In the genomic region with DNA sequence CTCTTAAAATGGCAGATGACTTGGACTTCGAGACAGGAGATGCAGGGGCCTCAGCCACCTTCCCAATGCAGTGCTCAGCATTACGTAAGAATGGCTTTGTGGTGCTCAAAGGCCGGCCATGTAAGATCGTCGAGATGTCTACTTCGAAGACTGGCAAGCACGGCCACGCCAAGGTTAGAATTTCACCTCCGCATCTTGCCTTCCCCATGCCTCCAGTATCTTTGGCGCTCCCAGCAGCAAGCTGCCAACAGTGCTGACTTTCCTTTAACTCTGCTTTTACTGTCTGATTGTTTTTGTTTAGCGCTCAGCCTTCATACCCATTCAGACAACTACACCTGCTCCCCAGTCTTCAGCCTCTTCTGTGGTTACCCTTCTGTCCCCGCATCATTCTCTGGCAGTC, we compare ENCODE assay signal across 9 cellular contexts. TPM values are rescaled to one million over a fixed set of nuclear protein-coding genes. Genes with fewer than 3 reads are reported as not detected.
DNase-seq lines count a peak whose midpoint lies in the region; ATAC-seq, FAIRE-seq and TF ChIP-seq lines count a peak whose summit lies in the region.
"Had no signal": no experiment of that assay in that cellular context is flagged by ENCODE, and none has a peak within 500 bp of the region (broad histone marks: within the 10 kb centered on the region; RNA-seq: fewer than 3 reads in every experiment).

No MANE protein-coding gene starts in this region.

- no peaks in the 10 kb centered on the region for H3K9me3 ChIP-seq in esophagus (ENCODE audit: control insufficient read depth in 2 of 2, insufficient read depth in 1 of 2, low read depth in 1 of 2, low read length in 1 of 2)
- no peaks in the 10 kb centered on the region for H3K9me3 ChIP-seq in gastrocnemius medialis

- H3K4me3 ChIP-seq in esophagus (ENCODE audit: low read depth in 1 of 2, low read length in 2 of 2), result peak overlapping the region in 1 of 2 donors; percentile 94
- H3K4me3 ChIP-seq in gastrocnemius medialis, result peak overlapping the region in 3 of 4 donors; percentile 79 to 85 (median 84)

- no peak for DNase-seq in GM12892 (ENCODE audit: insufficient read length)
- no peak for DNase-seq in RWPE1 (ENCODE audit: low spot score)
- no peak for DNase-seq in gastrocnemius medialis
- no peak for DNase-seq in NCI-H2081 (lab: John Stamatoyannopoulos, UW)
- DNase-seq in caudate nucleus (lab: John Stamatoyannopoulos, UW), result no peak

- in situ Hi-C loops in gastrocnemius medialis (cut with MboI; ENCODE audit: low sequenced_read_pairs in 4 of 4), result loop anchor here in 1 of 4 donors (10.0 kb wide), 1 partner anchor 55 kb away; a partner anchor contains a TSS

- CTCF ChIA-PET in RWPE1 (lab: Yijun Ruan, JAX), result interaction anchor here (0.6 to 1.3 kb wide), 2 partner anchors 17 to 258 kb away, joined by 3 to 6 read pairs; no protein-coding TSS in a partner anchor

- TF ChIP-seq POLR2A in GM12892 (IDR thresholded peaks at IDR 0.05; ENCODE audit: low read depth, low read length), result 0 out of 2 replicates have a peak, but pooled peaks have one; percentile 31
- no peak for TF ChIP-seq POLR2A in gastrocnemius medialis (IDR thresholded peaks at IDR 0.05)

- H3K4me1 ChIP-seq in esophagus (ENCODE audit: control insufficient read depth in 2 of 2, insufficient read depth in 2 of 2, low read length in 1 of 2) (peaks cover 2 to 11% of the 10 kb centered on the region in 2 donors), gastrocnemius medialis (peaks cover 51 to 52% of the 10 kb centered on the region in 2 donors)

- no peak for ATAC-seq in gastrocnemius medialis
- ATAC-seq in GM19023 (IDR thresholded peaks at IDR 0.05; ENCODE audit: unreplicated experiment), result no peak
- ATAC-seq in HG02884 (IDR thresholded peaks at IDR 0.05; ENCODE audit: unreplicated experiment), result no peak

- H3K27me3 ChIP-seq in esophagus (ENCODE audit: control insufficient read depth in 1 of 2, insufficient read depth in 2 of 2, low read length in 2 of 2) (no peaks in the 10 kb centered on the region), gastrocnemius medialis (no peaks in the 10 kb centered on the region)

- POLR2A ChIA-PET in RWPE1 (lab: Yijun Ruan, JAX; ENCODE audit: low non-redundant PET), result interaction anchor here (0.6 to 0.8 kb wide), 3 partner anchors 40 to 598 kb away, joined by 3 to 7 read pairs (median 4); no protein-coding TSS in a partner anchor

- TF ChIP-seq CTCF in RWPE1 (conservative IDR thresholded peaks at IDR 0.05; ENCODE audit: low read depth) (no peak), gastrocnemius medialis (IDR thresholded peaks at IDR 0.05 in 4 of 5, conservative IDR thresholded peaks at IDR 0.05 in 1 of 5) (no peak)

- 74 to 84% methylated on average over 12 of the region's 12 CpGs for WGBS in esophagus, 2 donors

- H3K36me3 ChIP-seq in esophagus (ENCODE audit: control insufficient read depth in 2 of 2, insufficient read depth in 2 of 2, low read length in 1 of 2) (peaks cover 19 to 29% of the 10 kb centered on the region in 2 donors), gastrocnemius medialis (peaks cover 4 to 47% of the 10 kb centered on the region in 2 donors)

- intact Hi-C loops in gastrocnemius medialis (cut with DNase I; ENCODE audit: low total_unique reads), result loop anchor here (5.0 to 10.0 kb wide), 2 partner anchors 37 to 535 kb away; no protein-coding TSS in a partner anchor

- no peak for FAIRE-seq in GM12892 (lab: Jason Lieb, UNC)
- FAIRE-seq: colon had no signal

- H3K27ac ChIP-seq in RWPE1 (peak overlapping the region; percentile 98), esophagus (ENCODE audit: low read depth in 2 of 2, low read length in 1 of 2) (peak overlapping the region; percentile 100), gastrocnemius medialis (peak overlapping the region; percentile 93 to 99 (median 98)), caudate nucleus (ENCODE audit: low read depth, low read length) (no peak overlapping the region)

RNA-seq across cellular contexts. Expression of a gene that starts 2.2 kb away (rescaled TPM):
- 765 TPM for polyA plus RNA-seq in GM12892 (2012; ENCODE audit: missing spikeins)
- 100 to 1,000 TPM; 597 to 599 TPM for polyA plus RNA-seq in esophagus
- total RNA-seq in gastrocnemius medialis, result 100 to 1,000 TPM; 115 to 384 (median 273) TPM

RNA-seq across cellular contexts. Expression of a gene that starts 5.5 kb away (rescaled TPM):
- 32.7 TPM for polyA plus RNA-seq in GM12892 (2012; ENCODE audit: missing spikeins)
- 10 to 100 TPM; 54.5 to 56.5 TPM for polyA plus RNA-seq in esophagus
- total RNA-seq in gastrocnemius medialis, result 100 to 1,000 TPM; 135 to 240 (median 169) TPM

RNA-seq across cellular contexts. Expression of a gene that starts 15.2 kb away (rescaled TPM):
- polyA plus RNA-seq in GM12892 (2012; ENCODE audit: missing spikeins), result not detected
- polyA plus RNA-seq in esophagus, result 10 to 100 TPM in 1 of 2 donors, 1 to 10 TPM in 1; 2.8 to 13.0 TPM
- total RNA-seq in gastrocnemius medialis, result 1 to 10 TPM in 1 of 4 donors, under 1 TPM in 2, not detected in 1; 0.42 to 2.2 (median 0.46) TPM

RNA-seq across cellular contexts. Expression of a gene that starts 19.5 kb away (rescaled TPM):
- 15.9 TPM for polyA plus RNA-seq in GM12892 (2012; ENCODE audit: missing spikeins)
- 10 to 100 TPM; 15.7 to 32.1 TPM for polyA plus RNA-seq in esophagus
- total RNA-seq in gastrocnemius medialis, result 10 to 100 TPM; 21.8 to 26.7 (median 23.5) TPM

RNA-seq across cellular contexts. Expression of a gene that starts 26.7 kb away (rescaled TPM):
- 73.0 TPM for polyA plus RNA-seq in GM12892 (2012; ENCODE audit: missing spikeins)
- 1 to 10 TPM; 5.3 to 9.7 TPM for polyA plus RNA-seq in esophagus
- 10 to 100 TPM in 1 of 4 donors, 1 to 10 TPM in 1, under 1 TPM in 2; 0.22 to 16.3 (median 1.7) TPM for total RNA-seq in gastrocnemius medialis
